In the genomic region with DNA sequence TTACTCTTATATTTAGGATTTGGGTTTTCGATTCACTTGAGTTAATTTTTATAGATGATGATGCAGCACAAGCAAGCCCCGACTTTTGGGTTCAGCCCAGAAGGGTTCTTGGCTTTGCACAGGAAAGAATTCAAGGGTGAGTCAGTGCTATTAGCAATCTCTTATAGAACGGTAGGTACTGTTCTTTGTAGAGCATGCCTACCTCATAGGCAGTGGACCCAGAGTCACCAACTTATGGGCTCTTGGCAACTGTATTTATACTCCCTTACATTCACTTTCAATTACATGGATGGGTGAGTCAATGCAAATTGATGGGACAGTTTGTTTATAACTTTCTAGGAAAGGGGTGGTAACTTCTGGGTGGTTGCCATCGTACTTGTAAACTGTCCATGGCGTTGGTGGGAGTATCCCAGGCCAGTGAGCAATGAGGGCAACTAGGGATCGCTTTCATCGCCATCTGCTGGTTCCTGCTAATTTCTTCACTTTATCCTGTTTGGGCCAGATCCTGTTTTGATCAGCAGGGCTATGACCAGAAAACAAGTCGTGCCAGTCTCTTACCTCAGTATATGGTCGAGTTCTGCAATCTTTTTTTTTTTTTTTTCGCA, we compare ENCODE assay signal across 10 cellular contexts.
DNase-seq lines count a peak whose midpoint lies in the region; ATAC-seq and TF ChIP-seq lines count a peak whose summit lies in the region.
"Had no signal": no experiment of that assay in that cellular context is flagged by ENCODE, and none has a peak within 500 bp of the region (broad histone marks: within the 10 kb centered on the region; RNA-seq: fewer than 3 reads in every experiment).

No MANE protein-coding gene starts in this region.

- H3K9me3 ChIP-seq in neuronal stem cell (replicated peaks in 1 of 2; ENCODE audit: control insufficient read depth in 2 of 2, insufficient read depth in 1 of 2, low read depth in 1 of 2, low read length in 2 of 2), result peaks cover 0 to 2% of the 10 kb centered on the region in 2 donors
- H3K9me3 ChIP-seq: adrenal gland, thoracic aorta had no signal

- H3K27ac ChIP-seq in neuronal stem cell (replicated peaks; ENCODE audit: low read length), result no peak overlapping the region
- H3K27ac ChIP-seq: adrenal gland, thoracic aorta had no signal

- no peak overlapping the region for H4K8ac ChIP-seq in neuronal stem cell (ENCODE audit: low read depth, low read length)

- no peaks in the 10 kb centered on the region for H3K27me3 ChIP-seq in neuronal stem cell (ENCODE audit: control insufficient read depth in 3 of 3, insufficient read depth in 3 of 3, low read depth in 1 of 3, low read length in 3 of 3)
- H3K27me3 ChIP-seq: adrenal gland had no signal

- no peak overlapping the region for H2BK15ac ChIP-seq in neuronal stem cell (ENCODE audit: low read length)

- no peak overlapping the region for H2AFZ ChIP-seq in neuronal stem cell (ENCODE audit: low read length)

- H2BK12ac ChIP-seq in neuronal stem cell (ENCODE audit: low read length), result no peak overlapping the region

- peak; percentile 40 for TF ChIP-seq CTCF in fibroblast of pulmonary artery (IDR thresholded peaks at IDR 0.05; ENCODE audit: low read length, missing control alignments)

- no CpG with 5 or more reads among the region's 10 CpGs for WGBS in neuronal stem cell (ENCODE audit: extremely low coverage in 2 of 2, insufficient read length in 2 of 2, insufficient replicate concordance in 1 of 2), 2 donors

- no peak overlapping the region for H3K14ac ChIP-seq in neuronal stem cell (ENCODE audit: low read length)

- no peak overlapping the region for H3K4me2 ChIP-seq in neuronal stem cell (ENCODE audit: insufficient read depth, low read length, poor library complexity, severe bottlenecking)

- H3K36me3 ChIP-seq in neuronal stem cell (replicated peaks in 1 of 2; ENCODE audit: control insufficient read depth in 2 of 2, insufficient read depth in 2 of 2, low read length in 2 of 2), result no peaks in the 10 kb centered on the region
- H3K36me3 ChIP-seq: adrenal gland, thoracic aorta had no signal

- no peaks in the 10 kb centered on the region for H3K79me1 ChIP-seq in neuronal stem cell (ENCODE audit: low read depth, low read length)

- peak; percentile 16 for DNase-seq in A172 (ENCODE audit: low spot score)
- peak; percentile 20 for DNase-seq in NOMO-1 treated with DMSO at 0.1 percent for 48 hours (lab: John Stamatoyannopoulos, UW; ENCODE audit: unreplicated experiment)
- peak; percentile 50 for DNase-seq in fibroblast of pulmonary artery (ENCODE audit: low read depth)
- no peak for DNase-seq in RPMI8226
- DNase-seq in neuronal stem cell (ENCODE audit: low spot score), result no peak

- H3K4me3 ChIP-seq in fibroblast of pulmonary artery (replicated peaks; ENCODE audit: low read depth, low read length) (no peak overlapping the region), neuronal stem cell (ENCODE audit: low read length in 2 of 2) (no peak overlapping the region)
- H3K4me3 ChIP-seq: adrenal gland, thoracic aorta had no signal

- H2BK5ac ChIP-seq in neuronal stem cell (ENCODE audit: low read length), result no peak overlapping the region

- H4K91ac ChIP-seq in neuronal stem cell (ENCODE audit: low read depth, low read length, poor library complexity), result no peak overlapping the region

- no peak overlapping the region for H3K9ac ChIP-seq in neuronal stem cell (ENCODE audit: low read depth, low read length, poor library complexity)

- peak; percentile 84 for ATAC-seq in GM18867 (IDR thresholded peaks at IDR 0.05; ENCODE audit: unreplicated experiment)
- no peak for ATAC-seq in HG03439 (IDR thresholded peaks at IDR 0.05; ENCODE audit: unreplicated experiment)
- no peak for ATAC-seq in GM21423 (IDR thresholded peaks at IDR 0.05; ENCODE audit: unreplicated experiment)

- H3K18ac ChIP-seq in neuronal stem cell (ENCODE audit: low read length), result no peak overlapping the region

- H2BK120ac ChIP-seq in neuronal stem cell (ENCODE audit: low read depth, low read length), result no peak overlapping the region

- H3K4ac ChIP-seq in neuronal stem cell (ENCODE audit: low read length), result no peak overlapping the region

- H3K23ac ChIP-seq in neuronal stem cell (ENCODE audit: low read depth, low read length, poor library complexity), result no peak overlapping the region

- H2AK5ac ChIP-seq in neuronal stem cell (ENCODE audit: low read depth, low read length), result no peak overlapping the region

- H3K4me1 ChIP-seq in neuronal stem cell (ENCODE audit: control insufficient read depth in 2 of 2, insufficient read depth in 1 of 2, low read depth in 1 of 2, low read length in 2 of 2), result no peaks in the 10 kb centered on the region
- H3K4me1 ChIP-seq: adrenal gland had no signal

Comparison
In these comparisons a context has a peak if more than half of its experiments do, and no peak if none do; other contexts are left out.
1. DNase-seq: peak in A172 (single experiment), NOMO-1 treated with DMSO at 0.1 percent for 48 hours (single experiment) and fibroblast of pulmonary artery (single experiment); none in RPMI8226 (single experiment) and neuronal stem cell (single experiment).